ENCODE assay signal across 19 cellular contexts in genomic region chr22:45964926-45965564, GRCh38. TPM values are rescaled to one million over a fixed set of nuclear protein-coding genes. Genes with fewer than 3 reads are reported as not detected.
DNase-seq lines count a peak whose midpoint lies in the region; ATAC-seq and TF ChIP-seq lines count a peak whose summit lies in the region.
"Had no signal": no experiment of that assay in that cellular context is flagged by ENCODE, and none has a peak within 500 bp of the region (broad histone marks: within the 10 kb centered on the region; RNA-seq: fewer than 3 reads in every experiment).

No MANE protein-coding gene starts in this region.

- CTCF ChIA-PET in Calu3 (lab: Charles Lee) (no interaction called here), Panc1 (lab: Charles Lee) (interaction anchor here (0.7 kb wide), 1 partner anchor 106 kb away, joined by 9 read pairs; no protein-coding TSS in a partner anchor)
- CTCF ChIA-PET in activated CD4-positive, alpha-beta T cell treated with anti-CD3 and anti-CD28 coated beads for 36 hours (lab: Charles Lee): interaction anchor here (0.6 to 0.9 kb wide), 3 partner anchors 11 to 320 kb away, joined by 3 to 4 read pairs (median 3); no protein-coding TSS in a partner anchor

- H3K27me3 Mint-ChIP-seq in Calu3 (ENCODE audit: unreplicated experiment): no peaks in the 10 kb centered on the region
- peaks cover 28% of the 10 kb centered on the region for H3K27me3 Mint-ChIP-seq in memory B cell
- H3K27me3 Mint-ChIP-seq in activated CD4-positive, alpha-beta T cell treated with anti-CD3 and anti-CD28 coated beads for 36 hours: peaks cover 18% of the 10 kb centered on the region

- ATAC-seq in Panc1: no peak
- ATAC-seq in memory B cell (ENCODE audit: low read depth): peak; percentile 37
- ATAC-seq in GM19023 (IDR thresholded peaks at IDR 0.05; ENCODE audit: unreplicated experiment): no peak
- ATAC-seq in activated CD4-positive, alpha-beta T cell treated with anti-CD3 and anti-CD28 coated beads for 36 hours: no peak
- no peak for ATAC-seq in Right ventricle myocardium superior (ENCODE audit: poor library complexity)

- TF ChIP-seq CTCF in Calu3 (IDR thresholded peaks at IDR 0.05; ENCODE audit: unreplicated experiment) (no peak), Panc1 (IDR thresholded peaks at IDR 0.05) (no peak)

- intact Hi-C loops in Calu3 (cut with micrococcal nuclease; ENCODE audit: unreplicated experiment): no loop called here
- intact Hi-C loops in Panc1 (cut with micrococcal nuclease; ENCODE audit: unreplicated experiment): loop anchor here (5.0 kb wide), 1 partner anchor 48 kb away; no protein-coding TSS in a partner anchor
- intact Hi-C loops in activated CD4-positive, alpha-beta T cell treated with anti-CD3 and anti-CD28 coated beads for 36 hours (cut with DNase I, micrococcal nuclease): no loop called here
- intact Hi-C loops in Right ventricle myocardium superior (cut with DNase I): no loop called here

- H3K27ac ChIP-seq in Panc1 (ENCODE audit: low read length): peak overlapping the region; percentile 93

- H3K27me3 ChIP-seq in Panc1 (ENCODE audit: control insufficient read depth, insufficient read depth, low read length): no peaks in the 10 kb centered on the region

- no peak overlapping the region for H3K4me3 ChIP-seq in Panc1 (ENCODE audit: low read depth in 2 of 2, low read length in 2 of 2)

- DNase-seq in Calu3 (no peak), Panc1 (ENCODE audit: low read depth, low spot score) (no peak), memory B cell (ENCODE audit: low spot score in 2 of 2) (no peak), DMS153 (lab: John Stamatoyannopoulos, UW) (no peak), Right ventricle myocardium superior (no peak)
- DNase-seq in activated CD4-positive, alpha-beta T cell treated with anti-CD3 and anti-CD28 coated beads for 36 hours: no peak
- DNase-seq: CD4-positive, alpha-beta memory T cell; GDM1; HFFc6; KBM-7; NCI-H1092; NCI-H1436; NCI-H2029; NCI-H2227 treated with DMSO at 0.1 percent for 48 hours; OCI-M1; SHP77 had no signal

- no peaks in the 10 kb centered on the region for H3K9me3 ChIP-seq in Panc1 (ENCODE audit: control insufficient read depth, insufficient read depth, low read depth, low read length)

- H3K4me1 Mint-ChIP-seq in Calu3 (ENCODE audit: low read depth, unreplicated experiment): peaks cover 39% of the 10 kb centered on the region
- peaks cover 4% of the 10 kb centered on the region for H3K4me1 Mint-ChIP-seq in memory B cell
- H3K4me1 Mint-ChIP-seq in activated CD4-positive, alpha-beta T cell treated with anti-CD3 and anti-CD28 coated beads for 36 hours: no peaks in the 10 kb centered on the region

- BruUV-seq in Calu3 (replicated peaks; lab: Mats Ljungman, UMichigan) (no TSS peak), Panc1 (replicated peaks; lab: Mats Ljungman, UMichigan) (no TSS peak)

- in situ Hi-C loops in Panc1 (cut with HindIII; ENCODE audit: low pct_unique_long_range_greater_than_20kb, low sequenced_read_pairs): no loop called here

- H3K27ac Mint-ChIP-seq in Calu3 (ENCODE audit: unreplicated experiment): peak overlapping the region; percentile 33
- peak overlapping the region; percentile 51 for H3K27ac Mint-ChIP-seq in memory B cell
- no peak overlapping the region for H3K27ac Mint-ChIP-seq in activated CD4-positive, alpha-beta T cell treated with anti-CD3 and anti-CD28 coated beads for 36 hours
- H3K27ac Mint-ChIP-seq: CD4-positive, alpha-beta memory T cell; HFFc6; T-helper 1 cell treated with Interleukin-12 subunit alpha and Interleukin-12 subunit beta and Interleukin-4 antibody, amounts not matched to agents 30 μg/mL and 1 μg/mL, for 36 hours had no signal

- H3K4me1 ChIP-seq in Panc1 (ENCODE audit: control insufficient read depth, insufficient read depth, low read length): peaks cover 93% of the 10 kb centered on the region

- H3K36me3 Mint-ChIP-seq in Calu3 (ENCODE audit: insufficient read depth, unreplicated experiment) (peaks cover 51% of the 10 kb centered on the region), memory B cell (no peaks in the 10 kb centered on the region)
- H3K36me3 Mint-ChIP-seq in activated CD4-positive, alpha-beta T cell treated with anti-CD3 and anti-CD28 coated beads for 36 hours (ENCODE audit: low read depth): no peaks in the 10 kb centered on the region
- H3K36me3 Mint-ChIP-seq: CD4-positive, alpha-beta memory T cell had no signal

- H3K4me3 Mint-ChIP-seq in Calu3 (ENCODE audit: low read depth, unreplicated experiment) (no peak overlapping the region), memory B cell (no peak overlapping the region)
- no peak overlapping the region for H3K4me3 Mint-ChIP-seq in activated CD4-positive, alpha-beta T cell treated with anti-CD3 and anti-CD28 coated beads for 36 hours
- H3K4me3 Mint-ChIP-seq: CD4-positive, alpha-beta memory T cell; HFFc6; T-helper 1 cell treated with Interleukin-12 subunit alpha and Interleukin-12 subunit beta and Interleukin-4 antibody, amounts not matched to agents 30 μg/mL and 1 μg/mL, for 36 hours had no signal

- POLR2A ChIA-PET in Panc1 (lab: Charles Lee): no interaction called here
- POLR2A ChIA-PET in activated CD4-positive, alpha-beta T cell treated with anti-CD3 and anti-CD28 coated beads for 36 hours (lab: Charles Lee): no interaction called here

- H3K9me3 Mint-ChIP-seq in Calu3 (ENCODE audit: low read depth, unreplicated experiment): no peaks in the 10 kb centered on the region
- no peaks in the 10 kb centered on the region for H3K9me3 Mint-ChIP-seq in memory B cell
- H3K9me3 Mint-ChIP-seq in activated CD4-positive, alpha-beta T cell treated with anti-CD3 and anti-CD28 coated beads for 36 hours (ENCODE audit: low read depth): no peaks in the 10 kb centered on the region
- H3K9me3 Mint-ChIP-seq: CD4-positive, alpha-beta memory T cell; HFFc6; T-helper 1 cell treated with Interleukin-12 subunit alpha and Interleukin-12 subunit beta and Interleukin-4 antibody, amounts not matched to agents 30 μg/mL and 1 μg/mL, for 36 hours had no signal

- H3K36me3 ChIP-seq in Panc1 (ENCODE audit: control insufficient read depth, insufficient read depth, low read length): no peaks in the 10 kb centered on the region

RNA-seq across cellular contexts. Expression of gene WNT7B, which starts 11.9 kb away (rescaled TPM):
- total RNA-seq in Calu3 (2022) (97.0 and 100.0 TPM in 2 replicates), Panc1 (2021; ENCODE audit: unreplicated experiment) (52.1 TPM), Right ventricle myocardium superior (not detected)
- polyA plus RNA-seq in Panc1 (2012; ENCODE audit: insufficient read length): 46.4 TPM
- total RNA-seq in activated CD4-positive, alpha-beta T cell treated with anti-CD3 and anti-CD28 coated beads for 36 hours: not detected
- total RNA-seq: CD4-positive, alpha-beta memory T cell had no signal
- polyA plus RNA-seq: BJ; CD4-positive, alpha-beta memory T cell had no signal

Comparison
In these comparisons a context has a peak if more than half of its experiments do, and no peak if none do; other contexts are left out.
1. RNA of gene WNT7B, which starts 11.9 kb away (total RNA-seq): 97.0 to 100.0 TPM in Calu3 and 52.1 TPM in Panc1 (single experiment); not detected in activated CD4-positive, alpha-beta T cell treated with anti-CD3 and anti-CD28 coated beads for 36 hours and not detected in Right ventricle myocardium superior (single experiment); every median in the first group is over 10 times any median in the second.